10 cellular contexts compared by ENCODE assay signal in genomic region chr2:128472789-128473174, GRCh38.
DNase-seq lines count a peak whose midpoint lies in the region; ATAC-seq, FAIRE-seq and TF ChIP-seq lines count a peak whose summit lies in the region.
"Had no signal": no experiment of that assay in that cellular context is flagged by ENCODE, and none has a peak within 500 bp of the region (broad histone marks: within the 10 kb centered on the region; RNA-seq: fewer than 3 reads in every experiment).

No MANE protein-coding gene starts in this region.

- no peak for TF ChIP-seq CTCF in osteoblast (IDR thresholded peaks at IDR 0.05; ENCODE audit: extremely low read depth, low read depth, low read length)
- TF ChIP-seq CTCF in D721Med (IDR thresholded peaks at IDR 0.05; ENCODE audit: insufficient read depth, missing control alignments): no peak

- peak; percentile 8 for DNase-seq in adipocyte (ENCODE audit: low read depth)
- DNase-seq in osteoblast (ENCODE audit: insufficient read length, low spot score, missing footprints): peak; percentile 84
- no peak for DNase-seq in LoVo (ENCODE audit: low spot score)
- DNase-seq in mesenteric fat pad (ENCODE audit: low spot score): no peak
- DNase-seq in D721Med (ENCODE audit: insufficient read length, low spot score): no peak
- no peak for DNase-seq in NCI-H187 treated with DMSO at 0.1 percent for 48 hours (lab: John Stamatoyannopoulos, UW)
- DNase-seq: SK-N-SH had no signal

- H3K4me1 ChIP-seq in adipocyte (ENCODE audit: control insufficient read depth, insufficient read depth, low read length) (peaks cover 17% of the 10 kb centered on the region), osteoblast (ENCODE audit: insufficient read depth, low read length) (peaks cover 7% of the 10 kb centered on the region)

- no peaks in the 10 kb centered on the region for H3K36me3 ChIP-seq in adipocyte (ENCODE audit: control insufficient read depth, insufficient read depth, low read length, severe bottlenecking)
- H3K36me3 ChIP-seq in osteoblast (ENCODE audit: insufficient read depth, low read length): no peaks in the 10 kb centered on the region

- ATAC-seq in GM18519 (IDR thresholded peaks at IDR 0.05; ENCODE audit: low FRiP score, unreplicated experiment) (peak; percentile 32), HG02870 (IDR thresholded peaks at IDR 0.05; ENCODE audit: unreplicated experiment) (peak; percentile 38)

- peaks cover 30% of the 10 kb centered on the region for H3K9me3 ChIP-seq in adipocyte (ENCODE audit: control insufficient read depth, low read length)
- H3K9me3 ChIP-seq in osteoblast (ENCODE audit: low read depth, low read length): peaks cover 8% of the 10 kb centered on the region
- H3K9me3 ChIP-seq: SK-N-SH had no signal

- H4K20me1 ChIP-seq in osteoblast (ENCODE audit: insufficient read depth, low read length): no peaks in the 10 kb centered on the region

- peak overlapping the region; percentile 72 for H3K9ac ChIP-seq in adipocyte (ENCODE audit: low read length)
- H3K9ac ChIP-seq: SK-N-SH had no signal

- H3K4me2 ChIP-seq in osteoblast (ENCODE audit: insufficient read depth, low read length): peak overlapping the region; percentile 72
- H3K4me2 ChIP-seq: SK-N-SH had no signal

- H3K27ac ChIP-seq in osteoblast (ENCODE audit: low read depth, low read length): no peak overlapping the region
- H3K27ac ChIP-seq: dorsolateral prefrontal cortex had no signal

- FAIRE-seq in D721Med (lab: Jason Lieb, UNC): no peak

- no peaks in the 10 kb centered on the region for H3K27me3 ChIP-seq in adipocyte (replicated peaks; ENCODE audit: control insufficient read depth, insufficient read depth, low read length)
- H3K27me3 ChIP-seq in osteoblast (ENCODE audit: insufficient read depth, low read length): peaks cover under 1% of the 10 kb centered on the region
- H3K27me3 ChIP-seq: dorsolateral prefrontal cortex had no signal

- H3K4me3 ChIP-seq in adipocyte (ENCODE audit: low read length) (peak overlapping the region; percentile 42), osteoblast (ENCODE audit: insufficient read depth, low read length) (no peak overlapping the region)

- H2AFZ ChIP-seq in osteoblast (ENCODE audit: low read length): peak overlapping the region; percentile 41

- no peaks in the 10 kb centered on the region for H3K79me2 ChIP-seq in osteoblast (ENCODE audit: insufficient read depth, low read length)

Comparison
In these comparisons a context has a peak if more than half of its experiments do, and no peak if none do; other contexts are left out.
1. DNase-seq: peak in adipocyte (single experiment) and osteoblast (single experiment); none in LoVo (single experiment), mesenteric fat pad (single experiment), D721Med (single experiment) and NCI-H187 treated with DMSO at 0.1 percent for 48 hours (single experiment).